In genomic region chr10:102776779-102777417, GRCh38 we compare ENCODE assay signal across 8 cellular contexts. TPM values are rescaled to one million over a fixed set of nuclear protein-coding genes. Genes with fewer than 3 reads are reported as not detected.
DNase-seq lines count a peak whose midpoint lies in the region; TF ChIP-seq lines count a peak whose summit lies in the region.

No MANE protein-coding gene starts in this region.

- TF ChIP-seq CTCF in A673 (conservative IDR thresholded peaks at IDR 0.05; ENCODE audit: low read depth, low read length), result no peak
- TF ChIP-seq CTCF in brain microvascular endothelial cell (IDR thresholded peaks at IDR 0.05; ENCODE audit: low read depth, low read length, missing control alignments), result peak; percentile 25

- peak overlapping the region; percentile 72 for H3K9ac ChIP-seq in HUES64 (ENCODE audit: low read depth, low read length)

- H3K4me1 ChIP-seq in A673 (ENCODE audit: insufficient read depth, low read length, poor library complexity, severe bottlenecking), result peaks cover 61% of the 10 kb centered on the region
- H3K4me1 ChIP-seq in HUES64 (ENCODE audit: insufficient read depth, low read length), result peaks cover 51% of the 10 kb centered on the region

- H3K27ac ChIP-seq in A673 (ENCODE audit: low read depth, low read length, poor library complexity, severe bottlenecking) (peak overlapping the region; percentile 82), HUES64 (ENCODE audit: low read depth, low read length) (peak overlapping the region; percentile 68), brain microvascular endothelial cell (peak overlapping the region; percentile 99)

- H3K27me3 ChIP-seq in A673 (replicated peaks; ENCODE audit: insufficient read depth, low read depth, low read length, poor library complexity), result no peaks in the 10 kb centered on the region
- H3K27me3 ChIP-seq in HUES64 (ENCODE audit: insufficient read depth, low read length), result no peaks in the 10 kb centered on the region
- H3K27me3 ChIP-seq in brain microvascular endothelial cell (replicated peaks), result no peaks in the 10 kb centered on the region

- POLR2A ChIA-PET in A673 (lab: Charles Lee; ENCODE audit: low non-redundant PET), result no interaction called here

- in situ Hi-C loops in brain microvascular endothelial cell (cut with HindIII; ENCODE audit: low pct_ligation_motif_present, low sequenced_read_pairs), result no loop called here

- H3K9me3 ChIP-seq in A673 (ENCODE audit: low read depth, low read length, poor library complexity, severe bottlenecking), result no peaks in the 10 kb centered on the region
- no peaks in the 10 kb centered on the region for H3K9me3 ChIP-seq in HUES64 (ENCODE audit: insufficient read depth, low read depth, low read length)

- intact Hi-C loops in A673 (cut with micrococcal nuclease; ENCODE audit: unreplicated experiment), result no loop called here

- DNase-seq in A673 (ENCODE audit: low spot score), result peak; percentile 86
- peak; percentile 99 for DNase-seq in brain microvascular endothelial cell
- peak; percentile 80 for DNase-seq in iPS-NIHi11 (ENCODE audit: low spot score)
- peak; percentile 98 for DNase-seq in skeletal muscle cell (ENCODE audit: low read depth)
- DNase-seq in germinal center (ENCODE audit: low spot score), result no peak
- DNase-seq in activated CD4-positive, alpha-beta T cell treated with anti-CD3 and anti-CD28 coated beads, Interleukin-2, amount 50 U/mL, for 4 hours, result no peak
- no peak for DNase-seq in NCI-H187 (lab: John Stamatoyannopoulos, UW)

- BruUV-seq in A673 (replicated peaks; lab: Mats Ljungman, UMichigan), result no TSS peak

- CTCF ChIA-PET in A673 (lab: Charles Lee), result interaction anchor here (1.0 kb wide), 1 partner anchor 23 kb away, joined by 3 read pairs; no protein-coding TSS in a partner anchor

- 2% methylated on average over 9 of the region's 9 CpGs for WGBS in HUES64

- peak overlapping the region; percentile 39 for H3K4me3 ChIP-seq in A673 (ENCODE audit: low read depth, low read length, poor library complexity, severe bottlenecking)
- peak overlapping the region; percentile 45 for H3K4me3 ChIP-seq in HUES64 (ENCODE audit: low read length)
- H3K4me3 ChIP-seq in brain microvascular endothelial cell (ENCODE audit: low read depth, low read length), result peak overlapping the region; percentile 63
- H3K4me3 ChIP-seq in skeletal muscle cell (ENCODE audit: low read depth, low read length), result peak overlapping the region; percentile 61

- H3K36me3 ChIP-seq in A673 (ENCODE audit: insufficient read depth, low read length, poor library complexity, severe bottlenecking) (no peaks in the 10 kb centered on the region), HUES64 (ENCODE audit: insufficient read depth, low read length) (no peaks in the 10 kb centered on the region), brain microvascular endothelial cell (replicated peaks) (no peaks in the 10 kb centered on the region)

RNA-seq across cellular contexts. Expression of gene WBP1L, which starts 33.1 kb away (rescaled TPM):
- total RNA-seq in A673 (2021), result 20.0 and 20.3 TPM in 2 replicates
- polyA plus RNA-seq in HUES64 (2013, experiment 1 of 2), result 16.6 TPM
- polyA plus RNA-seq in HUES64 (2013, experiment 2 of 2), result 18.1 TPM

Comparison
In these comparisons a context has a peak if more than half of its experiments do, and no peak if none do; other contexts are left out.
1. DNase-seq: peak in A673 (single experiment), brain microvascular endothelial cell (single experiment), iPS-NIHi11 (single experiment) and skeletal muscle cell (single experiment); none in germinal center (single experiment), activated CD4-positive, alpha-beta T cell treated with anti-CD3 and anti-CD28 coated beads, Interleukin-2, amount 50 U/mL, for 4 hours (0 of 2) and NCI-H187 (0 of 2).
2. Peak in every context shown above with its lines, with median percentiles within 50 percentile points of each other: H3K27ac ChIP-seq and H3K4me3 ChIP-seq.